In the genomic region with DNA sequence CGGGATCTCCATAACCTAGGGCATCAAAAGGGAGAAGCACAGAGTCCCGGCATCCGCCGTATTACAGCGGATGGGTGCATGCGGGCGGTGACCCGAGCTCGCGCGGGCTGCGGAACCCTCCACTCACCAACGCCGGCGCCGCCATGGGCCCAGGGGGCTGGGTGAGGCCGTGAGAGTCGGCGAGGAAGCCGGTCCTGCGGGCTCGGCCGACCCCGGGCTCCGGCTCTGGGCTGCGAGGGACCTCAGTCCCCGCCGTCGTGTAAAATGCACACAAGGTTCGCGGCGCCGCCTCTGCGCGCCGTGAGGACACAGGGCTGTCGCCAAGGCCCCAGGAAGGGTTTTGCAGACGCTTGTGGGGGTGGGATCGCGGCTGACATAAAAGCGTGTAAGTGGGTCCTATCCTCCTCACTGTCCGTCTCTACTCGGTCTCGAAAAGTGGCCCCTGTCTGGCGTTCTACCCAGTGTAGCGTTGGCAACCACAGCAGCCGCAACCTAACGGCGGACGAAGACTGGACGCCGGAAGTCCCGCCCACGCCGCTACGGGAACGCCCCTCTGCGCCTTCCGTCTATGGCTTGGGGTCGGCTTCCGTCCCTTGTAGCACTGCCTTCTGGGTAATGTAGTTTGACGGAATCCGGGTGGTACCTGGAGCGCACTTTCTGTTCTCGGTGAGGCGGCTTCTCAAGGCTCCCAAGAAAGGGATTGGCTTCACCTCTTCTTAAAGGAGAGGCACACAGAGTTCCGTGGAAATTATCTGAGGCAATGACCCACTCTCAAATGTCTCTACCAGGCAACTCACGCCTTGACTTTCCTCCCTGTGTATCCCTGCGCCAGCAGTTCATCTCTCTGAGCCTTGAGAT, we compare ENCODE assay signal across 8 cellular contexts. TPM values are rescaled to one million over a fixed set of nuclear protein-coding genes. Genes with fewer than 3 reads are reported as not detected.
DNase-seq lines count a peak whose midpoint lies in the region; ATAC-seq and TF ChIP-seq lines count a peak whose summit lies in the region.

A gene (minus strand): TSS at position 519 of the 858 bp plus-strand sequence. CDS start 374 bp downstream, at position 145.

- POLR2A ChIA-PET in AG04449 (lab: Yijun Ruan, JAX), result interaction anchor here (0.8 kb wide), 1 partner anchor 96 kb away, joined by 3 read pairs; a partner anchor contains a TSS
- POLR2A ChIA-PET in activated CD4-positive, alpha-beta T cell treated with anti-CD3 and anti-CD28 coated beads for 36 hours (lab: Charles Lee), result no interaction called here

- H3K4me3 ChIP-seq in AG04449 (ENCODE audit: low read depth, low read length), result peak within 1 kb of the TSS; percentile 80
- peak within 1 kb of the TSS; percentile 75 for H3K4me3 ChIP-seq in coronary artery

- DNase-seq in AG04449 (ENCODE audit: low read depth, low spot score), result peak; percentile 33
- DNase-seq in NCI-H2171 treated with DMSO at 0.1 percent for 48 hours (lab: John Stamatoyannopoulos, UW), result peak; percentile 86
- peak; percentile 94 for DNase-seq in activated CD4-positive, alpha-beta T cell treated with anti-CD3 and anti-CD28 coated beads for 36 hours
- peak; percentile 93 for DNase-seq in coronary artery (ENCODE audit: low spot score)
- peak; percentile 90 to 94 for DNase-seq in left colon
- DNase-seq in stimulated activated CD4-positive, alpha-beta T cell treated with anti-CD3 and anti-CD28 coated beads, Interleukin-1b, Interleukin-23, amount 100 ng/mL, for 4 hours (ENCODE audit: low read depth in 2 of 2), result peak; percentile 79 to 88

- TF ChIP-seq CTCF in AG04449 (IDR thresholded peaks at IDR 0.05; ENCODE audit: insufficient read depth, low read length, missing control alignments) (no peak), coronary artery (IDR thresholded peaks at IDR 0.05) (no peak)

- peaks cover 11% of the 10 kb centered on the region for H3K4me1 Mint-ChIP-seq in activated CD4-positive, alpha-beta T cell treated with anti-CD3 and anti-CD28 coated beads for 36 hours

- ATAC-seq in GM18867 (IDR thresholded peaks at IDR 0.05; ENCODE audit: unreplicated experiment) (peak; percentile 99), HG03097 (IDR thresholded peaks at IDR 0.05; ENCODE audit: low FRiP score, unreplicated experiment) (peak; percentile 95), left colon (peak; percentile 100)
- ATAC-seq in activated CD4-positive, alpha-beta T cell treated with anti-CD3 and anti-CD28 coated beads for 36 hours, result peak; percentile 97

- H3K4me3 Mint-ChIP-seq in activated CD4-positive, alpha-beta T cell treated with anti-CD3 and anti-CD28 coated beads for 36 hours, result peak within 1 kb of the TSS; percentile 83

- CTCF ChIA-PET in AG04449 (lab: Yijun Ruan, JAX), result interaction anchor here (0.8 kb wide), 1 partner anchor 34 kb away, joined by 4 read pairs; no protein-coding TSS in a partner anchor
- CTCF ChIA-PET in activated CD4-positive, alpha-beta T cell treated with anti-CD3 and anti-CD28 coated beads for 36 hours (lab: Charles Lee), result interaction anchor here (0.6 kb wide), 1 partner anchor 14 kb away, joined by 3 read pairs; no protein-coding TSS in a partner anchor

- peaks cover 3% of the 10 kb centered on the region for H3K9me3 Mint-ChIP-seq in activated CD4-positive, alpha-beta T cell treated with anti-CD3 and anti-CD28 coated beads for 36 hours (ENCODE audit: low read depth)

- peak within 1 kb of the TSS; percentile 12 to 82 for H3K27ac ChIP-seq in coronary artery

- H3K27me3 Mint-ChIP-seq in activated CD4-positive, alpha-beta T cell treated with anti-CD3 and anti-CD28 coated beads for 36 hours, result peaks cover 9% of the 10 kb centered on the region

- H3K36me3 Mint-ChIP-seq in activated CD4-positive, alpha-beta T cell treated with anti-CD3 and anti-CD28 coated beads for 36 hours (ENCODE audit: low read depth), result peaks cover 9% of the 10 kb centered on the region

- intact Hi-C loops in activated CD4-positive, alpha-beta T cell treated with anti-CD3 and anti-CD28 coated beads for 36 hours (cut with DNase I, micrococcal nuclease), result loop anchor here (1.0 kb wide), 5 partner anchors 39 to 345 kb away; a partner anchor contains a TSS
- intact Hi-C loops in left colon (cut with DNase I, micrococcal nuclease), result loop anchor here in 1 of 2 donors (5.0 kb wide), 1 partner anchor 36 kb away; no protein-coding TSS in a partner anchor

- peak within 1 kb of the TSS; percentile 86 for H3K27ac Mint-ChIP-seq in activated CD4-positive, alpha-beta T cell treated with anti-CD3 and anti-CD28 coated beads for 36 hours

RNA-seq across cellular contexts. Expression of the gene that starts here (rescaled TPM):
- 1 to 10 TPM; 3.5 to 3.7 TPM for total RNA-seq in activated CD4-positive, alpha-beta T cell treated with anti-CD3 and anti-CD28 coated beads for 36 hours
- 1 to 10 TPM; 3.6 to 3.8 TPM for total RNA-seq in left colon

Comparison
In these comparisons a context has a peak if more than half of its experiments do, and no peak if none do; other contexts are left out.
1. Peak in every context shown above with its lines: DNase-seq, ATAC-seq, H3K4me3 ChIP-seq and H3K27ac ChIP-seq.
2. DNase-seq: peak in every context shown above with its lines; median percentile 94 in activated CD4-positive, alpha-beta T cell treated with anti-CD3 and anti-CD28 coated beads for 36 hours; 93 in coronary artery; 92 in left colon; 86 in NCI-H2171 treated with DMSO at 0.1 percent for 48 hours; 84 in stimulated activated CD4-positive, alpha-beta T cell treated with anti-CD3 and anti-CD28 coated beads, Interleukin-1b, Interleukin-23, amount 100 ng/mL, for 4 hours; 33 in AG04449.